In genomic region chr10:22501863-22502262, GRCh38 we compare ENCODE assay signal across 27 cellular contexts.
"Had no signal": no experiment of that assay in that cellular context is flagged by ENCODE, and none has a peak within 500 bp of the region (broad histone marks: within the 10 kb centered on the region; RNA-seq: fewer than 3 reads in every experiment).

No MANE protein-coding gene starts in this region.

- ATAC-seq: activated CD8-positive, alpha-beta T cell treated with anti-CD3 and anti-CD28 coated beads for 36 hours; activated naive CD8-positive, alpha-beta T cell treated with anti-CD3 and anti-CD28 coated beads, Interleukin-2, amount 50 U/mL, for 24 hours; activated T-cell treated with anti-CD3 and anti-CD28 coated beads, Interleukin-2, amount 50 U/mL, for 4 hours; activated T-helper 17 cell treated with anti-CD3 and anti-CD28 coated beads, Interleukin-2, amount 50 U/mL, for 72 hours; foreskin keratinocyte; gastrocnemius medialis; heart left ventricle; WTC11 had no signal

- H3K4me1 Mint-ChIP-seq: WTC11 had no signal

- H3K27me3 Mint-ChIP-seq: activated T-helper 17 cell treated with anti-CD3 and anti-CD28 coated beads, Interleukin-2, amount 50 U/mL, for 72 hours; brain; central memory CD8-positive, alpha-beta T cell had no signal

- H3K27ac Mint-ChIP-seq: activated CD8-positive, alpha-beta T cell treated with anti-CD3 and anti-CD28 coated beads for 36 hours; activated naive CD4-positive, alpha-beta T cell treated with anti-CD3 and anti-CD28 coated beads for 36 hours; activated naive CD4-positive, alpha-beta T cell treated with anti-CD3 and anti-CD28 coated beads, Interleukin-2, amount 50 U/mL, for 24 hours; activated naive CD8-positive, alpha-beta T cell treated with anti-CD3 and anti-CD28 coated beads for 36 hours; activated naive CD8-positive, alpha-beta T cell treated with anti-CD3 and anti-CD28 coated beads, Interleukin-2, amount 50 U/mL, for 24 hours; activated T-helper 17 cell treated with anti-CD3 and anti-CD28 coated beads, Interleukin-2, amount 50 U/mL, for 72 hours; WTC11 had no signal

- DNase-seq: activated CD4-positive, alpha-beta T cell treated with anti-CD3 and anti-CD28 coated beads for 1 hour; activated CD4-positive, alpha-beta T cell treated with anti-CD3 and anti-CD28 coated beads for 4 hours; activated CD4-positive, alpha-beta T cell treated with anti-CD3 and anti-CD28 coated beads, Interleukin-2, amount 50 U/mL, for 1 hour; activated CD4-positive, alpha-beta T cell treated with anti-CD3 and anti-CD28 coated beads, Interleukin-2, amount 50 U/mL, for 48 hours; activated CD8-positive, alpha-beta memory T cell treated with anti-CD3 and anti-CD28 coated beads for 24 hours; activated CD8-positive, alpha-beta T cell treated with anti-CD3 and anti-CD28 coated beads for 36 hours; activated effector memory CD4-positive, alpha-beta T cell treated with anti-CD3 and anti-CD28 coated beads, Interleukin-2, amount 50 U/mL, for 16 hours; activated naive CD4-positive, alpha-beta T cell treated with anti-CD3 and anti-CD28 coated beads for 36 hours; activated naive CD8-positive, alpha-beta T cell treated with anti-CD3 and anti-CD28 coated beads for 36 hours; activated naive CD8-positive, alpha-beta T cell treated with anti-CD3 and anti-CD28 coated beads, Interleukin-2, amount 50 U/mL, for 24 hours; activated T-cell treated with anti-CD3 and anti-CD28 coated beads, Interleukin-2, amount 50 U/mL, for 4 hours; adrenal gland; cortex of kidney; dermis blood vessel endothelial cell; effector CD8-positive, alpha-beta T cell; gastrocnemius medialis; glutamatergic neuron; heart left ventricle had no signal

- H3K27ac ChIP-seq: adrenal gland, ascending aorta, breast epithelium, cardiac muscle cell, foreskin keratinocyte, gastrocnemius medialis, heart left ventricle had no signal

- H3K36me3 Mint-ChIP-seq: activated naive CD4-positive, alpha-beta T cell treated with anti-CD3 and anti-CD28 coated beads, Interleukin-2, amount 50 U/mL, for 24 hours; activated naive CD8-positive, alpha-beta T cell treated with anti-CD3 and anti-CD28 coated beads for 36 hours; brain; WTC11 had no signal

- H3K4me3 Mint-ChIP-seq: activated CD8-positive, alpha-beta T cell treated with anti-CD3 and anti-CD28 coated beads for 36 hours; activated naive CD4-positive, alpha-beta T cell treated with anti-CD3 and anti-CD28 coated beads for 36 hours; activated naive CD4-positive, alpha-beta T cell treated with anti-CD3 and anti-CD28 coated beads, Interleukin-2, amount 50 U/mL, for 24 hours; activated naive CD8-positive, alpha-beta T cell treated with anti-CD3 and anti-CD28 coated beads for 36 hours; activated naive CD8-positive, alpha-beta T cell treated with anti-CD3 and anti-CD28 coated beads, Interleukin-2, amount 50 U/mL, for 24 hours; activated T-cell treated with anti-CD3 and anti-CD28 coated beads, Interleukin-2, amount 50 U/mL, for 4 hours; activated T-helper 17 cell treated with anti-CD3 and anti-CD28 coated beads, Interleukin-2, amount 50 U/mL, for 72 hours; brain; central memory CD8-positive, alpha-beta T cell; WTC11 had no signal

- H3K9me3 Mint-ChIP-seq: activated CD8-positive, alpha-beta T cell treated with anti-CD3 and anti-CD28 coated beads for 36 hours; activated naive CD4-positive, alpha-beta T cell treated with anti-CD3 and anti-CD28 coated beads for 36 hours; activated naive CD4-positive, alpha-beta T cell treated with anti-CD3 and anti-CD28 coated beads, Interleukin-2, amount 50 U/mL, for 24 hours; activated naive CD8-positive, alpha-beta T cell treated with anti-CD3 and anti-CD28 coated beads for 36 hours; activated naive CD8-positive, alpha-beta T cell treated with anti-CD3 and anti-CD28 coated beads, Interleukin-2, amount 50 U/mL, for 24 hours; activated T-cell treated with anti-CD3 and anti-CD28 coated beads, Interleukin-2, amount 50 U/mL, for 4 hours; activated T-helper 17 cell treated with anti-CD3 and anti-CD28 coated beads, Interleukin-2, amount 50 U/mL, for 72 hours; brain; central memory CD8-positive, alpha-beta T cell; WTC11 had no signal

- H3K27me3 ChIP-seq: ascending aorta, cardiac muscle cell, gastrocnemius medialis, heart left ventricle had no signal
